In the genomic region with DNA sequence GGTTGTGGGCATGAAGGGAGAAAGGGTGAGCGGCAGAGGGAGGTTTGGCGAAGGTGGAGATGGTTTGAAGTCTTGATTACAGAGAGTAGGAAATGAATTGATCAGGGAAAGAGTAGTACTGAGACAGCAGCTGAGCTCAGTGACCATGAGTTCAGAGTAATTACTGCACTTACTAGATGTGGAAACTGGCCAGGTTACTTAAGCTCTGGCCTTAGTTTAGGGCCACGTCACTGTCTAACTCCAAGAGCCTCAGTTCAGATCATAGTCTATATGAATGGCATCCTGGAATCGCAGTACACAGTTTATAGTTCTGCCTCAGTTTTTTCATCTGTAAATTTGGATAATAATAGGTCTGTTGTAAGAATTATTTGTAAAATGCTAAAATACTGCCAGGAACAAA, we compare ENCODE assay signal across 20 cellular contexts.
DNase-seq lines count a peak whose midpoint lies in the region; ATAC-seq, FAIRE-seq and TF ChIP-seq lines count a peak whose summit lies in the region.
"Had no signal": no experiment of that assay in that cellular context is flagged by ENCODE, and none has a peak within 500 bp of the region (broad histone marks: within the 10 kb centered on the region; RNA-seq: fewer than 3 reads in every experiment).

No MANE protein-coding gene starts in this region.

- no peak overlapping the region for H3K4me3 ChIP-seq in GM23338
- no peak overlapping the region for H3K4me3 ChIP-seq in K562
- no peak overlapping the region for H3K4me3 ChIP-seq in HepG2 (replicated peaks in 1 of 3; ENCODE audit: insufficient read depth in 1 of 3, low read depth in 2 of 3, low read length in 3 of 3)
- H3K4me3 ChIP-seq in small intestine (ENCODE audit: low read depth in 1 of 2, low read length in 2 of 2) = no peak overlapping the region
- no peak overlapping the region for H3K4me3 ChIP-seq in dorsolateral prefrontal cortex
- H3K4me3 ChIP-seq in naive thymus-derived CD4-positive, alpha-beta T cell (ENCODE audit: low read length) = no peak overlapping the region

- no peaks in the 10 kb centered on the region for H3K79me2 ChIP-seq in GM23338 (replicated peaks; ENCODE audit: insufficient read depth)
- no peaks in the 10 kb centered on the region for H3K79me2 ChIP-seq in K562 (ENCODE audit: control insufficient read depth, insufficient read depth, low read length)
- no peaks in the 10 kb centered on the region for H3K79me2 ChIP-seq in HepG2 (ENCODE audit: insufficient read depth, low read length)

- POLR2A ChIA-PET in K562 (lab: Yijun Ruan, JAX) (interaction anchor here (0.5 kb wide), 2 partner anchors 19 to 622 kb away, joined by 3 to 4 read pairs; no protein-coding TSS in a partner anchor), HepG2 (lab: Yijun Ruan, JAX) (no interaction called here)
- POLR2A ChIA-PET in naive thymus-derived CD4-positive, alpha-beta T cell (lab: Charles Lee) = no interaction called here

- DNase-seq in GM23338 (ENCODE audit: low spot score) (no peak), K562 (ENCODE audit: extremely low read depth in 1 of 4, low spot score in 3 of 4) (no peak), HepG2 (ENCODE audit: low spot score) (no peak), small intestine (peak; percentile 44), dorsolateral prefrontal cortex (no peak), LoVo (ENCODE audit: low spot score) (no peak)
- no peak for DNase-seq in activated naive CD4-positive, alpha-beta T cell treated with Interleukin-2 at 50 U/mL for 16 hours
- DNase-seq in naive thymus-derived CD4-positive, alpha-beta T cell = no peak
- DNase-seq: C1 segment of cervical spinal cord; Calu3; CD4-positive, alpha-beta memory T cell; COR-L47; DMS53; DMS79 treated with DMSO at 0.1 percent for 48 hours; GF-D8; H7; HCEC 1CT had no signal

- H3K9me3 Mint-ChIP-seq in GM23338 = no peaks in the 10 kb centered on the region
- peaks cover 0 to 4% (median 0%) of the 10 kb centered on the region in 11 donors for H3K9me3 Mint-ChIP-seq in naive thymus-derived CD4-positive, alpha-beta T cell

- no peaks in the 10 kb centered on the region for H3K36me3 ChIP-seq in GM23338 (ENCODE audit: insufficient read depth)
- H3K36me3 ChIP-seq in K562 (ENCODE audit: control insufficient read depth, insufficient read depth, low read length) = no peaks in the 10 kb centered on the region
- no peaks in the 10 kb centered on the region for H3K36me3 ChIP-seq in HepG2 (replicated peaks in 1 of 2; ENCODE audit: control insufficient read depth in 1 of 2, insufficient read depth in 2 of 2, low read length in 2 of 2)
- H3K36me3 ChIP-seq in small intestine (ENCODE audit: control insufficient read depth in 2 of 2, insufficient read depth in 2 of 2, low read length in 2 of 2) = no peaks in the 10 kb centered on the region
- H3K36me3 ChIP-seq in naive thymus-derived CD4-positive, alpha-beta T cell (ENCODE audit: control insufficient read depth in 2 of 3, insufficient read depth in 3 of 3, low read length in 3 of 3) = no peaks in the 10 kb centered on the region

- H3K9me1 ChIP-seq in K562 (ENCODE audit: control insufficient read depth, insufficient read depth, low read length) = no peaks in the 10 kb centered on the region

- peaks cover 22% of the 10 kb centered on the region for H3K4me1 Mint-ChIP-seq in GM23338
- no peaks in the 10 kb centered on the region for H3K4me1 Mint-ChIP-seq in naive thymus-derived CD4-positive, alpha-beta T cell
- H3K4me1 Mint-ChIP-seq: CD4-positive, alpha-beta memory T cell had no signal

- H2AFZ ChIP-seq in GM23338 (0 out of 2 replicates have a peak overlapping the region, but pooled peaks have one; percentile 48), K562 (ENCODE audit: low read depth, low read length) (no peak overlapping the region), HepG2 (ENCODE audit: low read length) (no peak overlapping the region)

- intact Hi-C loops in K562 (cut with micrococcal nuclease) (no loop called here), HepG2 (cut with micrococcal nuclease; ENCODE audit: unreplicated experiment) (no loop called here), dorsolateral prefrontal cortex (cut with DNase I) (no loop called here)
- intact Hi-C loops in naive thymus-derived CD4-positive, alpha-beta T cell (cut with micrococcal nuclease) = no loop called here

- H3K4me2 ChIP-seq in GM23338 = no peak overlapping the region
- H3K4me2 ChIP-seq in K562 (ENCODE audit: insufficient read depth, low read length) = no peak overlapping the region
- H3K4me2 ChIP-seq in HepG2 (ENCODE audit: low read depth, low read length) = no peak overlapping the region

- no peak for FAIRE-seq in K562 (lab: Jason Lieb, UNC)
- FAIRE-seq in HepG2 (lab: Jason Lieb, UNC) = no peak
- FAIRE-seq in small intestine (lab: Jason Lieb, UNC) = no peak
- FAIRE-seq: GM12891, GM18507, H1 had no signal

- ATAC-seq in GM23338 (no peak), K562 (0 out of 3 replicates have a peak, but pooled peaks have one; percentile 14), HepG2 (peak; percentile 34; the same call in 1 of the 3 replicates)
- no peak for ATAC-seq in naive thymus-derived CD4-positive, alpha-beta T cell

- H3K27me3 ChIP-seq in GM23338 (ENCODE audit: insufficient read depth) (no peaks in the 10 kb centered on the region), K562 (ENCODE audit: control insufficient read depth in 2 of 2, insufficient read depth in 2 of 2, low read length in 2 of 2) (peaks cover 0 to 4% of the 10 kb centered on the region in 2 experiments; a peak in 1 of 5 replicates), HepG2 (ENCODE audit: control insufficient read depth in 1 of 2, insufficient read depth in 2 of 2, low read length in 2 of 2) (no peaks in the 10 kb centered on the region), small intestine (ENCODE audit: control insufficient read depth in 2 of 2, insufficient read depth in 2 of 2, low read length in 2 of 2) (peaks cover 0 to 3% of the 10 kb centered on the region in 2 donors), dorsolateral prefrontal cortex (peaks cover 0 to 14% (median 0%) of the 10 kb centered on the region in 45 donors)
- H3K27me3 ChIP-seq in naive thymus-derived CD4-positive, alpha-beta T cell (ENCODE audit: control insufficient read depth in 2 of 2, insufficient read depth in 2 of 2, low read length in 2 of 2) = no peaks in the 10 kb centered on the region

- H3K9me3 ChIP-seq in K562 (replicated peaks; ENCODE audit: control insufficient read depth, insufficient read depth, low read depth, low read length) (no peaks in the 10 kb centered on the region), HepG2 (ENCODE audit: low read length) (no peaks in the 10 kb centered on the region), small intestine (ENCODE audit: control insufficient read depth, low read depth) (no peaks in the 10 kb centered on the region)
- no peaks in the 10 kb centered on the region for H3K9me3 ChIP-seq in naive thymus-derived CD4-positive, alpha-beta T cell (ENCODE audit: control insufficient read depth in 2 of 3, low read length in 3 of 3)

- no peak overlapping the region for H3K4me3 Mint-ChIP-seq in GM23338
- H3K4me3 Mint-ChIP-seq in naive thymus-derived CD4-positive, alpha-beta T cell = no peak overlapping the region
- H3K4me3 Mint-ChIP-seq: CD4-positive, alpha-beta memory T cell had no signal

- in situ Hi-C loops in K562 (cut with MboI) = no loop called here
- in situ Hi-C loops in HepG2 (cut with HindIII; ENCODE audit: extremely low pct_ligation_motif_present, low pct_unique_long_range_greater_than_20kb) = no loop called here

- H3K9ac ChIP-seq in K562 (ENCODE audit: insufficient read depth in 1 of 2, low read depth in 2 of 2, low read length in 2 of 2) = no peak overlapping the region
- no peak overlapping the region for H3K9ac ChIP-seq in HepG2 (ENCODE audit: insufficient read depth, low read depth, low read length)

- 0 out of 2 replicates have a peak, but pooled peaks cover 4% of the 10 kb centered on the region for H3K9me2 ChIP-seq in GM23338 (ENCODE audit: insufficient read depth)

- 8% methylated on average over 4 of the region's 4 CpGs for whole genome bisulfite sequencing in K562 (ENCODE audit: insufficient coverage, low coverage, missing lambda C conversion rate)
- 44% methylated on average over 4 of the region's 4 CpGs for WGBS in HepG2 (ENCODE audit: low lambda C conversion rate)
- 56 to 88% (median 69%) methylated on average over 4 of the region's 4 CpGs for WGBS in small intestine, 3 donors

- H3K27ac ChIP-seq in GM23338 (ENCODE audit: low read depth) (no peak overlapping the region), K562 (ENCODE audit: extremely low read depth, low read depth, low read length) (no peak overlapping the region), HepG2 (ENCODE audit: extremely low read length, insufficient read depth, low read length) (no peak overlapping the region), small intestine (ENCODE audit: low read depth in 1 of 2, low read length in 1 of 2) (no peak overlapping the region), dorsolateral prefrontal cortex (no peak overlapping the region)
- H3K27ac ChIP-seq in naive thymus-derived CD4-positive, alpha-beta T cell (ENCODE audit: low read depth, low read length) = no peak overlapping the region

- TF ChIP-seq RAD21 in K562 (CRISPR knock-in tag; conservative IDR thresholded peaks at IDR 0.05 in 1 of 2, IDR thresholded peaks at IDR 0.05 in 1 of 2) (no peak), HepG2 (CRISPR knock-in tag; IDR thresholded peaks at IDR 0.05) (no peak)

- no peaks in the 10 kb centered on the region; the same call in 2 of the 3 replicates for H3K36me3 Mint-ChIP-seq in GM23338 (ENCODE audit: low read depth)
- H3K36me3 Mint-ChIP-seq in naive thymus-derived CD4-positive, alpha-beta T cell = no peaks in the 10 kb centered on the region
- H3K36me3 Mint-ChIP-seq: CD4-positive, alpha-beta memory T cell had no signal

- peaks cover 20% of the 10 kb centered on the region for H3K4me1 ChIP-seq in GM23338 (ENCODE audit: insufficient read depth)
- no peaks in the 10 kb centered on the region for H3K4me1 ChIP-seq in K562 (replicated peaks in 1 of 2; ENCODE audit: control insufficient read depth in 2 of 2, insufficient read depth in 2 of 2, low read length in 2 of 2)
- H3K4me1 ChIP-seq in HepG2 (ENCODE audit: insufficient read depth, low read length) = peaks cover 22% of the 10 kb centered on the region
- H3K4me1 ChIP-seq in small intestine (ENCODE audit: control insufficient read depth in 2 of 2, insufficient read depth in 1 of 2, low read depth in 1 of 2, low read length in 1 of 2) = no peaks in the 10 kb centered on the region
- H3K4me1 ChIP-seq in naive thymus-derived CD4-positive, alpha-beta T cell (ENCODE audit: control insufficient read depth in 2 of 2, insufficient read depth in 2 of 2, low read length in 2 of 2) = no peaks in the 10 kb centered on the region

- no peaks in the 10 kb centered on the region for H3F3A ChIP-seq in GM23338 (replicated peaks; ENCODE audit: low read depth)

- H3K27me3 Mint-ChIP-seq in GM23338 (ENCODE audit: insufficient read depth, low read depth, poor library complexity) = peaks cover 2% of the 10 kb centered on the region
- H3K27me3 Mint-ChIP-seq in naive thymus-derived CD4-positive, alpha-beta T cell = peaks cover 0 to 13% (median 7%) of the 10 kb centered on the region in 5 donors
- H3K27me3 Mint-ChIP-seq: CD4-positive, alpha-beta memory T cell had no signal

- TF ChIP-seq POLR2A in K562 (conservative IDR thresholded peaks at IDR 0.05) (no peak), HepG2 (IDR thresholded peaks at IDR 0.05; ENCODE audit: insufficient read depth in 1 of 2, low read depth in 2 of 2, low read length in 2 of 2) (no peak)

- TF ChIP-seq CTCF in GM23338 (conservative IDR thresholded peaks at IDR 0.05; ENCODE audit: low read depth in 2 of 2) (no peak), K562 (IDR thresholded peaks at IDR 0.05 in 2 of 3, conservative IDR thresholded peaks at IDR 0.05 in 1 of 3; ENCODE audit: insufficient read depth in 2 of 3, low read depth in 1 of 3, low read length in 3 of 3) (no peak), HepG2 (CRISPR knock-in tag; IDR thresholded peaks at IDR 0.05) (no peak), dorsolateral prefrontal cortex (IDR thresholded peaks at IDR 0.05 in 54 of 56, conservative IDR thresholded peaks at IDR 0.05 in 2 of 56; ENCODE audit: low read depth in 1 of 56, partially characterized antibody in 56 of 56) (no peak)

- H4K20me1 ChIP-seq in GM23338 (replicated peaks; ENCODE audit: insufficient read depth) (no peaks in the 10 kb centered on the region), K562 (replicated peaks; ENCODE audit: control insufficient read depth, insufficient read depth, low read length) (no peaks in the 10 kb centered on the region), HepG2 (ENCODE audit: insufficient read depth, low read length) (no peaks in the 10 kb centered on the region)

- CTCF ChIA-PET in K562 (lab: Yijun Ruan, JAX; ENCODE audit: low intra/inter-chr PET ratio) = no interaction called here
- CTCF ChIA-PET in HepG2 (lab: Yijun Ruan, JAX; ENCODE audit: low intra/inter-chr PET ratio, low total read pairs) = no interaction called here
- CTCF ChIA-PET in naive thymus-derived CD4-positive, alpha-beta T cell (lab: Charles Lee) = no interaction called here

- TF ChIP-seq EP300 in K562 (IDR thresholded peaks at IDR 0.05; ENCODE audit: low read length) = no peak
- TF ChIP-seq EP300 in HepG2 (IDR thresholded peaks at IDR 0.05; ENCODE audit: low read depth in 2 of 2, low read length in 2 of 2) = no peak
- TF ChIP-seq EP300 in HepG2 (CRISPR knock-in tag; IDR thresholded peaks at IDR 0.05; ENCODE audit: borderline replicate concordance) = no peak

- BruUV-seq in K562 (replicated peaks; lab: Mats Ljungman, UMichigan) (no TSS peak), HepG2 (replicated peaks; lab: Mats Ljungman, UMichigan) (no TSS peak)

- no peak overlapping the region for H3K27ac Mint-ChIP-seq in GM23338
- H3K27ac Mint-ChIP-seq in naive thymus-derived CD4-positive, alpha-beta T cell = no peak overlapping the region
- H3K27ac Mint-ChIP-seq: CD4-positive, alpha-beta memory T cell had no signal

Comparison
In these comparisons a context has a peak if more than half of its experiments do, and no peak if none do; other contexts are left out.
1. ATAC-seq: peak in K562 (single experiment) and HepG2 (single experiment); none in GM23338 (single experiment) and naive thymus-derived CD4-positive, alpha-beta T cell (single experiment).